21 cellular contexts compared by ENCODE assay signal in the genomic region with DNA sequence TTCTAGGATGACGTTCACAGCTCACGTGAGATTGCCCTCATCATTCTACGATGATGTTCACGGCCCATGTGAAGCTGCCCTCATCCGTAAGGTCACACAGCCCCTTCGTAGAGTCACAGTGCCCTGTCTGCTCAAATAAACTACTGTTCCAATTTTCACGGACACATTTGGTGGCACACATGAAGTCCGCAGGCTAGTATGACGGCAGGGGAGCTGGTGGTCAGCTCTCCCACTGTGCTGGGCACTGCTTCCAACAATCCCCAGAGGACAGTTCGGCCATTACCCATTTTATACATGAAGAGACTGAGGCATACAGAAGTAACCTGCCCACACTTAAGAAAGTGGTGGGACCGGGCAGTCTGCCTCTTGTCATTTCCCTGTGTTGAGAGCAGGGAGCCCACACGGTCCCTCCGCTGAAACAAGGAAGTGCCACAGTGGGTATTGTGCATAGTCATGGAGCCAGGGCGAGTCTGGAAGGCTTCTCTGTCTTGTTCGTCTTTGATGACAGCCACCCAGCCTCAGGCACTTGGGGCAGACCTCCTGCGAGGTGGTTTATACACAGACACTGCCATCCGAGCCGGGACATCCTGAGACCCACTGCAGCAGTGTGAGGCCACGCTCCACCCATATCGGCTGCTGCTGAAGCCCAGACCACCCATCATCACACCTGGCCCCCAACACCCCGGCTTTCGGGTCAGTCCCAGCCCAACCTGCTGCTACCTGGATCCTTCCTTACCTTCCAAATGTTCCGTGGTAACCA.
DNase-seq lines count a peak whose midpoint lies in the region; ATAC-seq and TF ChIP-seq lines count a peak whose summit lies in the region.
"Had no signal": no experiment of that assay in that cellular context is flagged by ENCODE, and none has a peak within 500 bp of the region (broad histone marks: within the 10 kb centered on the region; RNA-seq: fewer than 3 reads in every experiment).

No MANE protein-coding gene starts in this region.

- no peak overlapping the region for H2AK5ac ChIP-seq in neuronal stem cell (ENCODE audit: low read depth, low read length)

- POLR2A ChIA-PET in activated CD8-positive, alpha-beta T cell treated with anti-CD3 and anti-CD28 coated beads for 36 hours (lab: Charles Lee) = no interaction called here

- no peaks in the 10 kb centered on the region for H3K9me3 Mint-ChIP-seq in activated CD8-positive, alpha-beta T cell treated with anti-CD3 and anti-CD28 coated beads for 36 hours

- H2AFZ ChIP-seq in DND-41 (ENCODE audit: low read depth, low read length) (no peak overlapping the region), neuronal stem cell (ENCODE audit: low read length) (no peak overlapping the region)
- H2AFZ ChIP-seq: PC-9 had no signal

- no peak overlapping the region for H4K8ac ChIP-seq in neuronal stem cell (ENCODE audit: low read depth, low read length)

- H3K4me3 ChIP-seq in DND-41 (ENCODE audit: low read depth in 1 of 2, low read length in 2 of 2) (no peak overlapping the region), H7 (ENCODE audit: insufficient read depth, low read depth, low read length) (no peak overlapping the region), neuronal stem cell (ENCODE audit: low read length in 2 of 2) (no peak overlapping the region)
- H3K4me3 ChIP-seq: PC-9 had no signal

- no peak overlapping the region for H3K4me3 Mint-ChIP-seq in activated CD8-positive, alpha-beta T cell treated with anti-CD3 and anti-CD28 coated beads for 36 hours
- H3K4me3 Mint-ChIP-seq: CD14-positive monocyte had no signal

- H2BK5ac ChIP-seq in neuronal stem cell (ENCODE audit: low read length) = no peak overlapping the region

- H3K27ac ChIP-seq in DND-41 (ENCODE audit: low read length) (no peak overlapping the region), neuronal stem cell (replicated peaks; ENCODE audit: low read length) (no peak overlapping the region)
- H3K27ac ChIP-seq: PC-9 had no signal

- no CpG with 5 or more reads among the region's 23 CpGs for WGBS in neuronal stem cell (ENCODE audit: extremely low coverage in 2 of 2, insufficient read length in 2 of 2, insufficient replicate concordance in 1 of 2), 2 donors

- TF ChIP-seq CTCF in DND-41 (IDR thresholded peaks at IDR 0.05; ENCODE audit: borderline replicate concordance, extremely low read depth, low read length, poor library complexity, severe bottlenecking) = no peak
- no peak for TF ChIP-seq CTCF in activated CD8-positive, alpha-beta T cell treated with anti-CD3 and anti-CD28 coated beads for 36 hours (IDR thresholded peaks at IDR 0.05)

- H4K20me1 ChIP-seq in DND-41 (ENCODE audit: insufficient read depth, low read length) = peaks cover 5% of the 10 kb centered on the region

- H3K27ac Mint-ChIP-seq in activated CD8-positive, alpha-beta T cell treated with anti-CD3 and anti-CD28 coated beads for 36 hours = no peak overlapping the region
- H3K27ac Mint-ChIP-seq: CD14-positive monocyte had no signal

- H3K4ac ChIP-seq in neuronal stem cell (ENCODE audit: low read length) = no peak overlapping the region

- H3K9ac ChIP-seq in DND-41 (ENCODE audit: low read depth, low read length) (no peak overlapping the region), neuronal stem cell (ENCODE audit: low read depth, low read length, poor library complexity) (no peak overlapping the region)
- H3K9ac ChIP-seq: SK-N-SH had no signal

- CTCF ChIA-PET in activated CD8-positive, alpha-beta T cell treated with anti-CD3 and anti-CD28 coated beads for 36 hours (lab: Charles Lee) = no interaction called here

- no peaks in the 10 kb centered on the region for H3K4me1 ChIP-seq in DND-41 (ENCODE audit: insufficient read depth, low read length)
- H3K4me1 ChIP-seq in neuronal stem cell (ENCODE audit: control insufficient read depth in 2 of 2, insufficient read depth in 1 of 2, low read depth in 1 of 2, low read length in 2 of 2) = peaks cover 0 to 7% of the 10 kb centered on the region in 2 donors

- peak overlapping the region; percentile 27 for H4K91ac ChIP-seq in neuronal stem cell (ENCODE audit: low read depth, low read length, poor library complexity)

- H3K27me3 ChIP-seq in DND-41 (ENCODE audit: insufficient read depth, low read length, poor library complexity) (no peaks in the 10 kb centered on the region), H7 (ENCODE audit: control insufficient read depth, insufficient read depth, low read length) (no peaks in the 10 kb centered on the region), neuronal stem cell (ENCODE audit: control insufficient read depth in 3 of 3, insufficient read depth in 3 of 3, low read depth in 1 of 3, low read length in 3 of 3) (no peaks in the 10 kb centered on the region)

- H3K79me1 ChIP-seq in neuronal stem cell (ENCODE audit: low read depth, low read length) = peaks cover 2% of the 10 kb centered on the region

- intact Hi-C loops in activated CD8-positive, alpha-beta T cell treated with anti-CD3 and anti-CD28 coated beads for 36 hours (cut with micrococcal nuclease) = no loop called here
- intact Hi-C loops in Right ventricle myocardium superior (cut with DNase I) = no loop called here

- no peak overlapping the region for H2BK12ac ChIP-seq in neuronal stem cell (ENCODE audit: low read length)

- no peak overlapping the region for H3K18ac ChIP-seq in neuronal stem cell (ENCODE audit: low read length)

- peaks cover 2% of the 10 kb centered on the region for H3K27me3 Mint-ChIP-seq in activated CD8-positive, alpha-beta T cell treated with anti-CD3 and anti-CD28 coated beads for 36 hours

- DNase-seq in DND-41 = no peak
- peak; percentile 20 for DNase-seq in H7
- peak; percentile 30 for DNase-seq in ecto neural progenitor cell (ENCODE audit: low spot score)
- DNase-seq in neuronal stem cell (ENCODE audit: low spot score) = no peak
- DNase-seq in activated CD8-positive, alpha-beta T cell treated with anti-CD3 and anti-CD28 coated beads for 36 hours = no peak
- no peak for DNase-seq in HCEC 1CT
- DNase-seq in Right ventricle myocardium superior = no peak
- DNase-seq: DMS53, EL, KBM-7, MM.1S, NCI-H1092, NCI-H1436, NCI-H187 treated with DMSO at 0.1 percent for 48 hours, NCI-H510A, PC-9, RPMI8226, SHP77 treated with DMSO at 0.1 percent for 48 hours, SK-N-SH had no signal

- ATAC-seq in DND-41 (ENCODE audit: insufficient read depth, low read depth) (0 out of 3 replicates have a peak, but pooled peaks have one; percentile 22), Right ventricle myocardium superior (ENCODE audit: poor library complexity) (no peak)
- no peak for ATAC-seq in activated CD8-positive, alpha-beta T cell treated with anti-CD3 and anti-CD28 coated beads for 36 hours
- ATAC-seq: HCT116 had no signal

- no peaks in the 10 kb centered on the region for H3K9me3 ChIP-seq in DND-41 (ENCODE audit: insufficient read depth, low read length, severe bottlenecking)
- peaks cover 0 to under 1% of the 10 kb centered on the region in 2 donors for H3K9me3 ChIP-seq in neuronal stem cell (replicated peaks in 1 of 2; ENCODE audit: control insufficient read depth in 2 of 2, insufficient read depth in 1 of 2, low read depth in 1 of 2, low read length in 2 of 2)
- H3K9me3 ChIP-seq: SK-N-SH had no signal

- H3K23ac ChIP-seq in neuronal stem cell (ENCODE audit: low read depth, low read length, poor library complexity) = no peak overlapping the region

- no peaks in the 10 kb centered on the region for H3K4me1 Mint-ChIP-seq in activated CD8-positive, alpha-beta T cell treated with anti-CD3 and anti-CD28 coated beads for 36 hours (ENCODE audit: low read depth)
- H3K4me1 Mint-ChIP-seq: CD14-positive monocyte had no signal

- H3K36me3 ChIP-seq in DND-41 (ENCODE audit: insufficient read depth, low read length) = peaks cover 50% of the 10 kb centered on the region
- peaks cover 14% of the 10 kb centered on the region for H3K36me3 ChIP-seq in H7 (replicated peaks; ENCODE audit: control insufficient read depth, insufficient read depth, low read length)
- H3K36me3 ChIP-seq in neuronal stem cell (replicated peaks in 1 of 2; ENCODE audit: control insufficient read depth in 2 of 2, insufficient read depth in 2 of 2, low read length in 2 of 2) = peaks cover 35 to 87% of the 10 kb centered on the region in 2 donors

- no peak overlapping the region for H2BK15ac ChIP-seq in neuronal stem cell (ENCODE audit: low read length)

- H3K4me2 ChIP-seq in DND-41 (ENCODE audit: insufficient read depth, low read length) = no peak overlapping the region
- no peak overlapping the region for H3K4me2 ChIP-seq in neuronal stem cell (ENCODE audit: insufficient read depth, low read length, poor library complexity, severe bottlenecking)
- H3K4me2 ChIP-seq: PC-9, SK-N-SH had no signal

- H3K36me3 Mint-ChIP-seq in activated CD8-positive, alpha-beta T cell treated with anti-CD3 and anti-CD28 coated beads for 36 hours (ENCODE audit: low read depth) = no peaks in the 10 kb centered on the region
- H3K36me3 Mint-ChIP-seq: CD14-positive monocyte had no signal

- no peak overlapping the region for H3K14ac ChIP-seq in neuronal stem cell (ENCODE audit: low read length)

- H2BK120ac ChIP-seq in neuronal stem cell (ENCODE audit: low read depth, low read length) = no peak overlapping the region

- no peaks in the 10 kb centered on the region for H3K79me2 ChIP-seq in DND-41 (ENCODE audit: insufficient read depth, low read length)

Comparison
In these comparisons a context has a peak if more than half of its experiments do, and no peak if none do; other contexts are left out.
1. DNase-seq: peak in H7 (single experiment) and ecto neural progenitor cell (single experiment); none in DND-41 (single experiment), neuronal stem cell (single experiment), activated CD8-positive, alpha-beta T cell treated with anti-CD3 and anti-CD28 coated beads for 36 hours (single experiment), HCEC 1CT (single experiment) and Right ventricle myocardium superior (single experiment).